Comparison of ENCODE assay signal across 16 cellular contexts in the genomic region with DNA sequence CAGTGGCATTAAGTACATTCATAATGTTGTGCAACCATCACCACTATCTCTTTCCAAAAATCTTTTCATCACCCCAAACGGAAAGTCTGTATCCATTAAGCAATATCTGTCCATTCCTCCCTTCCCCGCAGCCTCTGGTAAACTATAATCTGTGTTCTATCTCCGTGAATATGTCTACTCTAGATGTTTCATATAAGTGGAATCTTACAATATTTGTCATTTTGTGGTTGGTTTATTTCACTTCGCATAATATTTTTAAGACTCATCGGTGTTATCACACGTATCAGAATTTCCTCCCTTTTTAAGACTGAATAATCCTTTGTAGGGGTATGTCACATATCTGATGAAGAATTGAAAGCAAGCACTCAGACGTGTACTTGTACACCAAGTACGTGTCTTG.
"Had no signal": no experiment of that assay in that cellular context is flagged by ENCODE, and none has a peak within 500 bp of the region (broad histone marks: within the 10 kb centered on the region; RNA-seq: fewer than 3 reads in every experiment).

No MANE protein-coding gene starts in this region.

- H3K36me3 ChIP-seq: right lobe of liver had no signal

- H3K27me3 ChIP-seq: right lobe of liver had no signal

- H3K9me3 Mint-ChIP-seq: activated CD4-positive, alpha-beta memory T cell treated with anti-CD3 and anti-CD28 coated beads for 36 hours; activated naive CD8-positive, alpha-beta T cell treated with anti-CD3 and anti-CD28 coated beads, Interleukin-2, amount 10 ng/mL, durations not matched to agents 7 days and 5 days; activated T-cell treated with anti-CD3 and anti-CD28 coated beads, Interleukin-2, amount 50 U/mL, for 4 hours; T-cell had no signal

- ATAC-seq: activated T-cell treated with anti-CD3 and anti-CD28 coated beads, Interleukin-2, amount 50 U/mL, for 4 hours; psoas muscle; right lobe of liver; stimulated activated naive CD8-positive, alpha-beta T cell treated with anti-CD3 and anti-CD28 coated beads, Interleukin-15, Interleukin-2, amounts not matched to agents 100 U/mL and 50 U/mL, for 24 hours; T-cell had no signal

- H3K4me3 Mint-ChIP-seq: activated CD4-positive, alpha-beta memory T cell treated with anti-CD3 and anti-CD28 coated beads for 36 hours; activated naive CD8-positive, alpha-beta T cell treated with anti-CD3 and anti-CD28 coated beads, Interleukin-2, amount 10 ng/mL, durations not matched to agents 7 days and 5 days; activated T-cell treated with anti-CD3 and anti-CD28 coated beads, Interleukin-2, amount 50 U/mL, for 4 hours; naive B cell; T-cell had no signal

- H3K9me3 ChIP-seq: psoas muscle, right lobe of liver had no signal

- DNase-seq: activated CD4-positive, alpha-beta memory T cell treated with anti-CD3 and anti-CD28 coated beads for 36 hours; activated gamma-delta T cell; activated naive CD8-positive, alpha-beta T cell treated with anti-CD3 and anti-CD28 coated beads, Interleukin-2, amount 10 ng/mL, durations not matched to agents 7 days and 5 days; activated T-cell treated with anti-CD3 and anti-CD28 coated beads, Interleukin-2, amount 50 U/mL, for 4 hours; aorta; hypothalamus; naive B cell; occipital lobe; psoas muscle; right lobe of liver; stimulated activated CD8-positive, alpha-beta memory T cell treated with anti-CD3 and anti-CD28 coated beads, Interleukin-4, amount 100 ng/mL, for 48 hours; stimulated activated naive CD8-positive, alpha-beta T cell treated with anti-CD3 and anti-CD28 coated beads, Interleukin-15, Interleukin-2, amounts not matched to agents 100 U/mL and 50 U/mL, for 24 hours; T-cell; T1000 had no signal

- H3K4me1 Mint-ChIP-seq: activated naive CD8-positive, alpha-beta T cell treated with anti-CD3 and anti-CD28 coated beads, Interleukin-2, amount 10 ng/mL, durations not matched to agents 7 days and 5 days; naive B cell; T-cell had no signal

- H3K27me3 Mint-ChIP-seq: activated naive CD8-positive, alpha-beta T cell treated with anti-CD3 and anti-CD28 coated beads, Interleukin-2, amount 10 ng/mL, durations not matched to agents 7 days and 5 days had no signal

- H3K4me1 ChIP-seq: psoas muscle, right lobe of liver had no signal

- H3K27ac ChIP-seq: psoas muscle, right lobe of liver, VCaP had no signal

- H3K4me3 ChIP-seq: lung, psoas muscle, right lobe of liver had no signal

- H3K36me3 Mint-ChIP-seq: activated CD4-positive, alpha-beta memory T cell treated with anti-CD3 and anti-CD28 coated beads for 36 hours; activated naive CD8-positive, alpha-beta T cell treated with anti-CD3 and anti-CD28 coated beads, Interleukin-2, amount 10 ng/mL, durations not matched to agents 7 days and 5 days; naive B cell; T-cell had no signal

- H3K27ac Mint-ChIP-seq: activated CD4-positive, alpha-beta memory T cell treated with anti-CD3 and anti-CD28 coated beads for 36 hours; activated naive CD8-positive, alpha-beta T cell treated with anti-CD3 and anti-CD28 coated beads, Interleukin-2, amount 10 ng/mL, durations not matched to agents 7 days and 5 days; naive B cell; T-cell had no signal
